17 cellular contexts compared by ENCODE assay signal in the genomic region with DNA sequence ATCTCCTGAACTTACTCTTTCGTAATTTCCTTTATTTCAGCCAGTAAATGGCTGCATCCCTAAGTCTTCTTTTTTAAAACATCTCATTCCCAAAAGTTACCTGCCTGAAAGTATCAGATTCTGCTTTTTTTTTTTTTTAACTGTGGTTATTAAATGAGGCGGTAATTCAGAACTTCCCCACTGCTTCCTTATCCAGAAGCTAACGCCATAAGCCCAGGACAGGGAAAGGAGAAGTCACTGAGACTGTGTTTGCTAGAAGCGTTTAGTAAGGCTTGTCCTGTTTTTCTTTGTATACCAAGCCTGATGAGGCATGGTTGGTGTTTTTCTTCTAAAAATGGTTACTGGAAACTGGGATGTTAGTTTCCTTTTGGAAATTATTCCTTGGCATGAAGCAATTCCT.
DNase-seq lines count a peak whose midpoint lies in the region; ATAC-seq and TF ChIP-seq lines count a peak whose summit lies in the region.
"Had no signal": no experiment of that assay in that cellular context is flagged by ENCODE, and none has a peak within 500 bp of the region (broad histone marks: within the 10 kb centered on the region; RNA-seq: fewer than 3 reads in every experiment).

No MANE protein-coding gene starts in this region.

- TF ChIP-seq CTCF in CD8-positive, alpha-beta T cell (IDR thresholded peaks at IDR 0.05): no peak
- no peak for TF ChIP-seq CTCF in activated CD8-positive, alpha-beta T cell treated with anti-CD3 and anti-CD28 coated beads for 36 hours (IDR thresholded peaks at IDR 0.05)

- peaks cover 95% of the 10 kb centered on the region for H3K4me1 Mint-ChIP-seq in CD8-positive, alpha-beta T cell (ENCODE audit: low read depth)
- peaks cover 98% of the 10 kb centered on the region for H3K4me1 Mint-ChIP-seq in activated CD8-positive, alpha-beta T cell treated with anti-CD3 and anti-CD28 coated beads for 36 hours (ENCODE audit: low read depth)
- H3K4me1 Mint-ChIP-seq in naive B cell: peaks cover 60 to 76% (median 72%) of the 10 kb centered on the region in 3 donors

- no peak overlapping the region for H3K27ac ChIP-seq in CD8-positive, alpha-beta T cell (ENCODE audit: low read depth, low read length)
- H3K27ac ChIP-seq: brain microvascular endothelial cell, epithelial cell of prostate, stomach had no signal

- CTCF ChIA-PET in CD8-positive, alpha-beta T cell (lab: Charles Lee): interaction anchor here (0.5 to 1.3 kb wide), 3 partner anchors 39 to 105 kb away, joined by 3 to 6 read pairs (median 3); no protein-coding TSS in a partner anchor
- CTCF ChIA-PET in activated CD8-positive, alpha-beta T cell treated with anti-CD3 and anti-CD28 coated beads for 36 hours (lab: Charles Lee): interaction anchor here (0.8 to 2.0 kb wide), 5 partner anchors 8 to 41 kb away, joined by 3 to 7 read pairs (median 3); no protein-coding TSS in a partner anchor

- H3K27ac Mint-ChIP-seq in CD8-positive, alpha-beta T cell: peak overlapping the region; percentile 78
- H3K27ac Mint-ChIP-seq in activated CD8-positive, alpha-beta T cell treated with anti-CD3 and anti-CD28 coated beads for 36 hours: peak overlapping the region; percentile 97
- peak overlapping the region in 4 of 6 donors; percentile 10 to 77 (median 59) for H3K27ac Mint-ChIP-seq in naive B cell
- H3K27ac Mint-ChIP-seq: activated CD4-positive, alpha-beta T cell treated with anti-CD3 and anti-CD28 coated beads, Interleukin-2, amount 10 ng/mL, durations not matched to agents 7 days and 5 days; type B pancreatic cell had no signal

- DNase-seq in CD1c-positive myeloid dendritic cell (ENCODE audit: extremely low spot score) (peak; percentile 72), naive B cell (no peak), A172 (ENCODE audit: low spot score) (no peak)
- DNase-seq in CD8-positive, alpha-beta T cell: no peak
- no peak for DNase-seq in activated CD8-positive, alpha-beta T cell treated with anti-CD3 and anti-CD28 coated beads for 36 hours
- DNase-seq in activated CD8-positive, alpha-beta memory T cell treated with anti-CD3 and anti-CD28 coated beads for 24 hours: no peak
- DNase-seq: activated CD4-positive, alpha-beta T cell treated with anti-CD3 and anti-CD28 coated beads, Interleukin-2, amount 10 ng/mL, durations not matched to agents 7 days and 5 days; brain microvascular endothelial cell; mucosa of descending colon; NCI-H2081 treated with DMSO at 0.1 percent for 48 hours; NCI-H510A treated with DMSO at 0.1 percent for 48 hours; nucleus accumbens; small intestine; stomach had no signal

- H3K9me3 Mint-ChIP-seq in CD8-positive, alpha-beta T cell: no peaks in the 10 kb centered on the region
- H3K9me3 Mint-ChIP-seq in activated CD8-positive, alpha-beta T cell treated with anti-CD3 and anti-CD28 coated beads for 36 hours: no peaks in the 10 kb centered on the region
- no peaks in the 10 kb centered on the region for H3K9me3 Mint-ChIP-seq in naive B cell
- H3K9me3 Mint-ChIP-seq: activated CD4-positive, alpha-beta T cell treated with anti-CD3 and anti-CD28 coated beads, Interleukin-2, amount 10 ng/mL, durations not matched to agents 7 days and 5 days; type B pancreatic cell had no signal

- H3K4me1 ChIP-seq in CD8-positive, alpha-beta T cell (ENCODE audit: insufficient read depth, low read length): peaks cover 84% of the 10 kb centered on the region

- H3K4me3 ChIP-seq in CD8-positive, alpha-beta T cell (ENCODE audit: low read depth, low read length): no peak overlapping the region
- H3K4me3 ChIP-seq: mucosa of descending colon, stomach had no signal

- POLR2A ChIA-PET in CD8-positive, alpha-beta T cell (lab: Charles Lee): interaction anchor here (0.7 to 2.5 kb wide), 5 partner anchors 11 to 50 kb away, joined by 3 to 7 read pairs (median 5); no protein-coding TSS in a partner anchor
- POLR2A ChIA-PET in activated CD8-positive, alpha-beta T cell treated with anti-CD3 and anti-CD28 coated beads for 36 hours (lab: Charles Lee): interaction anchor here (0.7 to 12.3 kb wide), 8 partner anchors 10 to 43 kb away, joined by 3 to 105 read pairs (median 12); no protein-coding TSS in a partner anchor

- peaks cover 90% of the 10 kb centered on the region for H3K36me3 Mint-ChIP-seq in CD8-positive, alpha-beta T cell
- H3K36me3 Mint-ChIP-seq in activated CD8-positive, alpha-beta T cell treated with anti-CD3 and anti-CD28 coated beads for 36 hours (ENCODE audit: low read depth): peaks cover 89% of the 10 kb centered on the region
- H3K36me3 Mint-ChIP-seq in naive B cell: peaks cover 11 to 24% of the 10 kb centered on the region in 2 donors

- intact Hi-C loops in CD8-positive, alpha-beta T cell (cut with DNase I, micrococcal nuclease): loop anchor here in 1 of 2 experiments (5.0 kb wide), 1 partner anchor 47 kb away; no protein-coding TSS in a partner anchor
- intact Hi-C loops in activated CD8-positive, alpha-beta T cell treated with anti-CD3 and anti-CD28 coated beads for 36 hours (cut with micrococcal nuclease): no loop called here

- no peak overlapping the region for H3K4me3 Mint-ChIP-seq in CD8-positive, alpha-beta T cell
- H3K4me3 Mint-ChIP-seq in activated CD8-positive, alpha-beta T cell treated with anti-CD3 and anti-CD28 coated beads for 36 hours: no peak overlapping the region
- no peak overlapping the region for H3K4me3 Mint-ChIP-seq in naive B cell
- H3K4me3 Mint-ChIP-seq: activated CD4-positive, alpha-beta T cell treated with anti-CD3 and anti-CD28 coated beads, Interleukin-2, amount 10 ng/mL, durations not matched to agents 7 days and 5 days; type B pancreatic cell had no signal

- no peaks in the 10 kb centered on the region for H3K27me3 ChIP-seq in CD8-positive, alpha-beta T cell (ENCODE audit: insufficient read depth, low read length)
- H3K27me3 ChIP-seq: brain microvascular endothelial cell, stomach had no signal

- no peaks in the 10 kb centered on the region for H3K27me3 Mint-ChIP-seq in CD8-positive, alpha-beta T cell (ENCODE audit: low read depth)
- H3K27me3 Mint-ChIP-seq in activated CD8-positive, alpha-beta T cell treated with anti-CD3 and anti-CD28 coated beads for 36 hours: no peaks in the 10 kb centered on the region
- no peaks in the 10 kb centered on the region for H3K27me3 Mint-ChIP-seq in naive B cell
- H3K27me3 Mint-ChIP-seq: activated CD4-positive, alpha-beta T cell treated with anti-CD3 and anti-CD28 coated beads, Interleukin-2, amount 10 ng/mL, durations not matched to agents 7 days and 5 days had no signal

- no peak for ATAC-seq in CD8-positive, alpha-beta T cell
- ATAC-seq in activated CD8-positive, alpha-beta T cell treated with anti-CD3 and anti-CD28 coated beads for 36 hours: no peak
- no peak for ATAC-seq in naive B cell (ENCODE audit: low read depth in 2 of 2)
- no peak for ATAC-seq in GM19463 (IDR thresholded peaks at IDR 0.05; ENCODE audit: unreplicated experiment)
- ATAC-seq: mucosa of descending colon had no signal

- peaks cover 40% of the 10 kb centered on the region for H3K36me3 ChIP-seq in CD8-positive, alpha-beta T cell (ENCODE audit: insufficient read depth, low read length)
- H3K36me3 ChIP-seq: brain microvascular endothelial cell had no signal

- no peaks in the 10 kb centered on the region for H3K9me3 ChIP-seq in CD8-positive, alpha-beta T cell (ENCODE audit: low read length)
- H3K9me3 ChIP-seq: mucosa of descending colon, stomach had no signal
